Comparison of ENCODE assay signal across 9 cellular contexts in genomic region chr15:51917493-51917892, GRCh38. TPM values are rescaled to one million over a fixed set of nuclear protein-coding genes. Genes with fewer than 3 reads are reported as not detected.
A peak's percentile ranks its signal among the peaks of the same experiment; 100 is the strongest.
DNase-seq lines count a peak whose midpoint lies in the region; TF ChIP-seq lines count a peak whose summit lies in the region.
"Had no signal": no experiment of that assay in that cellular context is flagged by ENCODE, and none has a peak within 500 bp of the region (broad histone marks: within the 10 kb centered on the region; RNA-seq: fewer than 3 reads in every experiment).

No MANE protein-coding gene starts in this region.

- H3K9me3 ChIP-seq in SU-DHL-6 (ENCODE audit: insufficient read depth, low read length) (no peaks in the 10 kb centered on the region), smooth muscle cell (replicated peaks; ENCODE audit: low read depth) (no peaks in the 10 kb centered on the region)

- DNase-seq in DMS53 (lab: John Stamatoyannopoulos, UW) (peak; percentile 89), HEK293T (ENCODE audit: extremely low spot score) (peak; percentile 17), islet precursor cell (peak; percentile 75), OCI-M2 (lab: John Stamatoyannopoulos, UW; ENCODE audit: unreplicated experiment) (no peak), smooth muscle cell (lab: John Stamatoyannopoulos, UW; ENCODE audit: unreplicated experiment) (no peak)
- no peak for DNase-seq in activated T-cell treated with anti-CD3 and anti-CD28 coated beads, Interleukin-2, amount 50 U/mL, for 24 hours
- no peak for DNase-seq in activated CD4-positive, alpha-beta T cell treated with anti-CD3 and anti-CD28 coated beads, Interleukin-2, amount 50 U/mL, for 4 hours
- DNase-seq: stimulated activated CD4-positive, alpha-beta T cell treated with anti-CD3 and anti-CD28 coated beads, Interleukin-4, amount 100 ng/mL, for 24 hours had no signal

- CTCF ChIA-PET in HEK293T (lab: Yijun Ruan, JAX), result interaction anchor here (0.6 to 1.3 kb wide), 7 partner anchors 54 to 335 kb away, joined by 3 to 8 read pairs (median 4); no protein-coding TSS in a partner anchor

- no peak overlapping the region for H2AFZ ChIP-seq in SU-DHL-6 (ENCODE audit: low read depth, low read length, severe bottlenecking)
- no peak overlapping the region for H2AFZ ChIP-seq in smooth muscle cell (ENCODE audit: low read depth)

- no peaks in the 10 kb centered on the region for H3K9me2 ChIP-seq in SU-DHL-6 (replicated peaks; ENCODE audit: insufficient read depth, low read length)

- 79% methylated on average over 2 of the region's 2 CpGs for WGBS in smooth muscle cell (ENCODE audit: low lambda C conversion rate)

- no peak overlapping the region for H3K4me3 Mint-ChIP-seq in activated T-cell treated with anti-CD3 and anti-CD28 coated beads, Interleukin-2, amount 50 U/mL, for 24 hours

- H3K9ac ChIP-seq in SU-DHL-6 (ENCODE audit: low read length), result no peak overlapping the region
- H3K9ac ChIP-seq in smooth muscle cell (ENCODE audit: low read depth), result no peak overlapping the region

- H3K27me3 Mint-ChIP-seq in activated T-cell treated with anti-CD3 and anti-CD28 coated beads, Interleukin-2, amount 50 U/mL, for 24 hours, result no peaks in the 10 kb centered on the region

- H3K27me3 ChIP-seq in SU-DHL-6 (ENCODE audit: low read length) (no peaks in the 10 kb centered on the region), smooth muscle cell (ENCODE audit: low read depth) (no peaks in the 10 kb centered on the region)

- H3F3A ChIP-seq in SU-DHL-6 (ENCODE audit: insufficient read depth) (0 out of 2 replicates have a peak, but pooled peaks cover 4% of the 10 kb centered on the region), smooth muscle cell (ENCODE audit: low read depth) (no peaks in the 10 kb centered on the region)

- H3K9me3 Mint-ChIP-seq in activated T-cell treated with anti-CD3 and anti-CD28 coated beads, Interleukin-2, amount 50 U/mL, for 24 hours, result no peaks in the 10 kb centered on the region

- no peaks in the 10 kb centered on the region for H4K20me1 ChIP-seq in SU-DHL-6 (ENCODE audit: low read depth, low read length)
- no peaks in the 10 kb centered on the region for H4K20me1 ChIP-seq in smooth muscle cell (ENCODE audit: low read depth)

- no peak overlapping the region for H3K27ac Mint-ChIP-seq in activated T-cell treated with anti-CD3 and anti-CD28 coated beads, Interleukin-2, amount 50 U/mL, for 24 hours

- peaks cover 72% of the 10 kb centered on the region for H3K36me3 Mint-ChIP-seq in activated T-cell treated with anti-CD3 and anti-CD28 coated beads, Interleukin-2, amount 50 U/mL, for 24 hours (ENCODE audit: low read depth)

- H3K27ac ChIP-seq in SU-DHL-6 (ENCODE audit: low read depth, low read length) (no peak overlapping the region), smooth muscle cell (ENCODE audit: low read depth) (no peak overlapping the region)

- no peaks in the 10 kb centered on the region for H3K79me2 ChIP-seq in SU-DHL-6 (ENCODE audit: insufficient read depth, low read length)
- no peaks in the 10 kb centered on the region for H3K79me2 ChIP-seq in smooth muscle cell (ENCODE audit: low read depth)

- H3K4me1 Mint-ChIP-seq in activated T-cell treated with anti-CD3 and anti-CD28 coated beads, Interleukin-2, amount 50 U/mL, for 24 hours (ENCODE audit: low read depth), result no peaks in the 10 kb centered on the region

- H3K36me3 ChIP-seq in SU-DHL-6 (ENCODE audit: low read length) (no peaks in the 10 kb centered on the region; the same call in 1 of the 2 replicates), smooth muscle cell (ENCODE audit: low read depth) (no peaks in the 10 kb centered on the region)

- H3K4me3 ChIP-seq in SU-DHL-6 (ENCODE audit: insufficient read depth, low read length, poor library complexity, severe bottlenecking), result no peak overlapping the region
- H3K4me3 ChIP-seq in smooth muscle cell, result no peak overlapping the region

- TF ChIP-seq CTCF in SU-DHL-6 (IDR thresholded peaks at IDR 0.05; ENCODE audit: insufficient read depth, low read length, poor library complexity, severe bottlenecking) (peak; percentile 9), smooth muscle cell (IDR thresholded peaks at IDR 0.05; ENCODE audit: borderline replicate concordance, insufficient read depth, poor library complexity, severe bottlenecking) (no peak)

- POLR2A ChIA-PET in HEK293T (lab: Yijun Ruan, JAX), result no interaction called here

- no peaks in the 10 kb centered on the region for H3K4me1 ChIP-seq in smooth muscle cell (ENCODE audit: low read depth)

- no peak overlapping the region for H3K4me2 ChIP-seq in SU-DHL-6 (ENCODE audit: low read depth, low read length, poor library complexity, severe bottlenecking)
- H3K4me2 ChIP-seq in smooth muscle cell, result no peak overlapping the region

TF ChIP-seq in HEK293T, 16 proteins besides CTCF, POLR2A, EP300 and RAD21:
- TF ChIP-seq TARDBP (IDR thresholded peaks at IDR 0.05) (no peak), ZNF384 (IDR thresholded peaks at IDR 0.05) (no peak), SUZ12 (IDR thresholded peaks at IDR 0.05) (no peak), LEF1 (IDR thresholded peaks at IDR 0.05; ENCODE audit: borderline replicate concordance) (no peak), FOXM1 (IDR thresholded peaks at IDR 0.05; ENCODE audit: borderline replicate concordance) (no peak), FOXA1 (IDR thresholded peaks at IDR 0.05) (no peak), ARNT (IDR thresholded peaks at IDR 0.05) (no peak), BHLHE40 (IDR thresholded peaks at IDR 0.05; ENCODE audit: borderline replicate concordance) (no peak)
- TF ChIP-seq, protein P1, sequence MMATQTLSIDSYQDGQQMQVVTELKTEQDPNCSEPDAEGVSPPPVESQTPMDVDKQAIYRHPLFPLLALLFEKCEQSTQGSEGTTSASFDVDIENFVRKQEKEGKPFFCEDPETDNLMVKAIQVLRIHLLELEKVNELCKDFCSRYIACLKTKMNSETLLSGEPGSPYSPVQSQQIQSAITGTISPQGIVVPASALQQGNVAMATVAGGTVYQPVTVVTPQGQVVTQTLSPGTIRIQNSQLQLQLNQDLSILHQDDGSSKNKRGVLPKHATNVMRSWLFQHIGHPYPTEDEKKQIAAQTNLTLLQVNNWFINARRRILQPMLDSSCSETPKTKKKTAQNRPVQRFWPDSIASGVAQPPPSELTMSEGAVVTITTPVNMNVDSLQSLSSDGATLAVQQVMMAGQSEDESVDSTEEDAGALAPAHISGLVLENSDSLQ (IDR thresholded peaks at IDR 0.05), result no peak

RNA-seq across cellular contexts. Expression of gene LEO1, which starts 54.1 kb away (rescaled TPM):
- 25.9 and 26.6 TPM in 2 replicates for total RNA-seq in smooth muscle cell
- polyA plus RNA-seq in smooth muscle cell, result 18.3 and 20.5 TPM in 2 replicates

Comparison
In these comparisons a context has a peak if more than half of its experiments do, and no peak if none do; other contexts are left out.
1. DNase-seq: peak in DMS53 (single experiment), HEK293T (single experiment) and islet precursor cell (single experiment); none in OCI-M2 (single experiment), activated T-cell treated with anti-CD3 and anti-CD28 coated beads, Interleukin-2, amount 50 U/mL, for 24 hours (single experiment), smooth muscle cell (single experiment) and activated CD4-positive, alpha-beta T cell treated with anti-CD3 and anti-CD28 coated beads, Interleukin-2, amount 50 U/mL, for 4 hours (0 of 2).